25 cellular contexts compared by ENCODE assay signal in genomic region chr13:46934749-46935148, GRCh38. TPM values are rescaled to one million over a fixed set of nuclear protein-coding genes. Genes with fewer than 3 reads are reported as not detected.
A peak's percentile ranks its signal among the peaks of the same experiment; 100 is the strongest.
DNase-seq lines count a peak whose midpoint lies in the region; ATAC-seq and TF ChIP-seq lines count a peak whose summit lies in the region.
"Had no signal": no experiment of that assay in that cellular context is flagged by ENCODE, and none has a peak within 500 bp of the region (broad histone marks: within the 10 kb centered on the region; RNA-seq: fewer than 3 reads in every experiment).

No MANE protein-coding gene starts in this region.

- H3K9ac ChIP-seq in OCI-LY3 (ENCODE audit: low read length) = no peak overlapping the region

- H3K79me2 ChIP-seq in OCI-LY3 (ENCODE audit: low read length) = no peaks in the 10 kb centered on the region

- peak overlapping the region; percentile 3; the same call in 1 of the 2 replicates for H2AFZ ChIP-seq in OCI-LY3 (ENCODE audit: low read depth, low read length)
- H2AFZ ChIP-seq: GM23338 had no signal

- no peak overlapping the region for H3K27ac ChIP-seq in OCI-LY3 (ENCODE audit: low read length)
- H3K27ac ChIP-seq: C4-2B, RWPE1 had no signal

- H3K36me3 ChIP-seq in OCI-LY3 (replicated peaks; ENCODE audit: low read depth, low read length) = no peaks in the 10 kb centered on the region

- H3K4me2 ChIP-seq in OCI-LY3 (ENCODE audit: low read length) = no peak overlapping the region
- H3K4me2 ChIP-seq: GM23338 had no signal

- no peak overlapping the region for H3K4me3 ChIP-seq in OCI-LY3 (ENCODE audit: low read length)
- H3K4me3 ChIP-seq in epithelial cell of esophagus (ENCODE audit: low read length) = no peak overlapping the region
- H3K4me3 ChIP-seq: GM12878, GM23338 had no signal

- peaks cover 17% of the 10 kb centered on the region; the same call in 1 of the 2 replicates for H3K9me3 ChIP-seq in OCI-LY3 (ENCODE audit: insufficient read depth, low read length)

- ATAC-seq in GM21447 (IDR thresholded peaks at IDR 0.05; ENCODE audit: unreplicated experiment) = no peak
- ATAC-seq: GM12878, GM23338, HCT116 had no signal

- no peaks in the 10 kb centered on the region for H3K27me3 ChIP-seq in OCI-LY3 (ENCODE audit: low read depth, low read length)

- peak; percentile 30 for DNase-seq in HT1080 (ENCODE audit: low read depth)
- peak; percentile 45 for DNase-seq in epithelial cell of esophagus (ENCODE audit: low read depth)
- peak; percentile 2 for DNase-seq in renal cortical epithelial cell (ENCODE audit: low read depth)
- no peak for DNase-seq in LoVo (ENCODE audit: low spot score)
- DNase-seq in NCI-H524 treated with DMSO at 0.1 percent for 48 hours (lab: John Stamatoyannopoulos, UW) = no peak
- DNase-seq: AML-193, COR-L47, DMS 273 treated with DMSO at 0.1 percent for 48 hours, GF-D8, KG1, NCI-H1092 treated with DMSO at 0.1 percent for 48 hours, NCI-H146, NCI-H2081, NCI-H2171 treated with DMSO at 0.1 percent for 48 hours, NCI-H446 treated with DMSO at 0.1 percent for 48 hours, NCI-H748 treated with DMSO at 0.1 percent for 48 hours, OCI-M1, T-helper 1 cell had no signal

- H3K4me1 ChIP-seq in OCI-LY3 (ENCODE audit: low read length) = peaks cover 4% of the 10 kb centered on the region; the same call in 1 of the 2 replicates

- no peaks in the 10 kb centered on the region for H4K20me1 ChIP-seq in OCI-LY3 (ENCODE audit: insufficient read depth, low read length)

- TF ChIP-seq CTCF in OCI-LY3 (IDR thresholded peaks at IDR 0.05; ENCODE audit: low read depth, low read length) (no peak), epithelial cell of esophagus (IDR thresholded peaks at IDR 0.05; ENCODE audit: insufficient read depth, low read depth, low read length, missing control alignments) (no peak)

RNA-seq across cellular contexts. Expression of gene HTR2A, which starts 37.9 kb away (rescaled TPM):
- total RNA-seq in HT1080 (2014; rRNA removed; shearing (Covaris generic)) = not detected in 2 replicates
- polyA plus RNA-seq in HT1080 (2015; cell fraction: cytosol; rRNA removed) = not detected in 2 replicates
- not detected in 2 replicates for polyA plus RNA-seq in HT1080 (2015; cell fraction: nucleus; rRNA removed)
- total RNA-seq in renal cortical epithelial cell = not detected in 2 replicates
- total RNA-seq: GM12878, GM23338 had no signal
- polyA plus RNA-seq: GM12878, GM23338 had no signal

Comparison
In these comparisons a context has a peak if more than half of its experiments do, and no peak if none do; other contexts are left out.
1. DNase-seq: peak in HT1080 (single experiment), epithelial cell of esophagus (single experiment) and renal cortical epithelial cell (single experiment); none in LoVo (single experiment) and NCI-H524 treated with DMSO at 0.1 percent for 48 hours (single experiment).